ENCODE assay signal across 20 cellular contexts in the genomic region with DNA sequence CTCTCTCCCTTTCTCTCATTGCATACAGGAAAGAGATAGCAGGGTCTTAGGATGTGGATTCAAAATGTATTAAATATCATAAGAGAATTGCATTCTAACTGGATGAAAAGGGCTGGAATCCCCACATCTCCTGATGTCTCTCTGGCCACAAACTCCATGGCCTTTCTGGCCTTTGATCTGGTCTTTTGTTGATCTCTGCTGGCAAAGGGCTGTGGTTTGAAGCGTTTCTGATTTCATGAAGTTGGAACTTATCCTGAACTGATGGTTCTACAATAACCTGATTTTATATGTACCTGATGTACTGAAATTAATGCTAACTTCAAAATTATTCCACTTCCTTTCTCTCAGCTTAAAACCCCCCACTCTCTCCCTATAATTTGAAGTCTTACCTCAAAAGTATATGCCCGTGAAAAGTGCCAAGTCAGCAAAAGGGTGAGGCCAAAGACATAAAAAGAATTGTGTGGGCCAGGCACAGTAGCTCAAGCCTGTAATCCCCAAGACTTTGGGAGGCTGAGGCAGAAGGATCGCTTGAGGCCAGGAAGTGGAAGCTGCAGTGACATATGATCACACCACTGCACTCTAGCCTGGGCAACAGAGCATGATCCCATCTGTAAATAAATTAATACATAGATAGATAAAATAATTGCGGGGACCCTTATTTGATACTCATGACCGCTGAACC. TPM values are rescaled to one million over a fixed set of nuclear protein-coding genes. Genes with fewer than 3 reads are reported as not detected.
"Had no signal": no experiment of that assay in that cellular context is flagged by ENCODE, and none has a peak within 500 bp of the region (broad histone marks: within the 10 kb centered on the region; RNA-seq: fewer than 3 reads in every experiment).

No MANE protein-coding gene starts in this region.

- H3K27me3 Mint-ChIP-seq: central memory CD8-positive, alpha-beta T cell; naive thymus-derived CD8-positive, alpha-beta T cell had no signal

- H3K9me3 Mint-ChIP-seq: central memory CD8-positive, alpha-beta T cell; naive thymus-derived CD8-positive, alpha-beta T cell; stimulated activated naive B cell treated with anti-CD40 and anti-IgM and Interleukin-4, amounts not matched to agents 10 μg/mL and 1 μg/mL and 100 μg/mL, for 72 hours had no signal

- ATAC-seq: body of pancreas; naive thymus-derived CD8-positive, alpha-beta T cell had no signal

- H3K36me3 Mint-ChIP-seq: naive thymus-derived CD8-positive, alpha-beta T cell; stimulated activated naive B cell treated with anti-CD40 and anti-IgM and Interleukin-4, amounts not matched to agents 10 μg/mL and 1 μg/mL and 100 μg/mL, for 72 hours had no signal

- DNase-seq: activated CD4-positive, alpha-beta T cell treated with anti-CD3 and anti-CD28 coated beads, Interleukin-2, amount 50 U/mL, for 1 hour; activated CD4-positive, CD25-positive, alpha-beta regulatory T cell; activated effector memory CD4-positive, alpha-beta T cell treated with Interleukin-2 at 50 U/mL for 16 hours; activated naive CD4-positive, alpha-beta T cell treated with anti-CD3 and anti-CD28 coated beads, Interleukin-2, amount 50 U/mL, for 16 hours; activated T-cell treated with anti-CD3 and anti-CD28 coated beads, Interleukin-2, amount 50 U/mL, for 1 hour; amniotic stem cell; body of pancreas; effector CD4-positive, alpha-beta T cell; foreskin fibroblast; glutamatergic neuron; hypothalamus; left ventricle myocardium inferior; mesenchymal stem cell; naive thymus-derived CD8-positive, alpha-beta T cell; nucleus accumbens; posterior cingulate gyrus; stimulated activated CD4-positive, alpha-beta T cell treated with anti-CD3 and anti-CD28 coated beads, Interleukin-2, amount 100 ng/mL, for 48 hours; stimulated activated naive B cell treated with anti-CD40 and anti-IgM and Interleukin-4, amounts not matched to agents 10 μg/mL and 1 μg/mL and 100 μg/mL, for 72 hours; substantia nigra had no signal

RNA-seq across cellular contexts. Expression of a gene that starts 6.4 kb away (rescaled TPM):
- total RNA-seq: body of pancreas had no signal
- polyA plus RNA-seq: naive thymus-derived CD8-positive, alpha-beta T cell had no signal
